ENCODE assay signal across 8 cellular contexts in genomic region chr16:19521471-19522368, GRCh38. TPM values are rescaled to one million over a fixed set of nuclear protein-coding genes. Genes with fewer than 3 reads are reported as not detected.
A peak's percentile ranks its signal among the peaks of the same experiment; 100 is the strongest.
DNase-seq lines count a peak whose midpoint lies in the region; ATAC-seq and TF ChIP-seq lines count a peak whose summit lies in the region.

A gene with protein sequence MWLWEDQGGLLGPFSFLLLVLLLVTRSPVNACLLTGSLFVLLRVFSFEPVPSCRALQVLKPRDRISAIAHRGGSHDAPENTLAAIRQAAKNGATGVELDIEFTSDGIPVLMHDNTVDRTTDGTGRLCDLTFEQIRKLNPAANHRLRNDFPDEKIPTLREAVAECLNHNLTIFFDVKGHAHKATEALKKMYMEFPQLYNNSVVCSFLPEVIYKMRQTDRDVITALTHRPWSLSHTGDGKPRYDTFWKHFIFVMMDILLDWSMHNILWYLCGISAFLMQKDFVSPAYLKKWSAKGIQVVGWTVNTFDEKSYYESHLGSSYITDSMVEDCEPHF (minus strand): TSS chr16:19522098. CDS start chr16:19521964, 134 bp downstream.

- no peaks in the 10 kb centered on the region for H4K20me1 ChIP-seq in GM23248 (ENCODE audit: insufficient read depth)

- WGBS in GM23248 (ENCODE audit: low coverage in 1 of 2, low lambda C conversion rate in 2 of 2, missing lambda C conversion rate in 2 of 2), 2 experiments: 1 to 2% methylated on average over 55 to 61 of the region's 62 CpGs

- H3K4me3 Mint-ChIP-seq in activated T-helper 17 cell treated with anti-CD3 and anti-CD28 coated beads, Interleukin-2, amount 50 U/mL, for 72 hours: peak within 1 kb of the TSS; percentile 98
- H3K4me3 Mint-ChIP-seq in natural killer cell: peak within 1 kb of the TSS; percentile 98

- H3K4me1 Mint-ChIP-seq in activated T-helper 17 cell treated with anti-CD3 and anti-CD28 coated beads, Interleukin-2, amount 50 U/mL, for 72 hours: peaks cover 33% of the 10 kb centered on the region
- peaks cover 64 to 72% of the 10 kb centered on the region in 2 donors for H3K4me1 Mint-ChIP-seq in natural killer cell

- no peaks in the 10 kb centered on the region for H3K27me3 ChIP-seq in GM23248 (replicated peaks; ENCODE audit: insufficient read depth)

- H3K9me3 Mint-ChIP-seq in activated T-helper 17 cell treated with anti-CD3 and anti-CD28 coated beads, Interleukin-2, amount 50 U/mL, for 72 hours: no peaks in the 10 kb centered on the region
- no peaks in the 10 kb centered on the region for H3K9me3 Mint-ChIP-seq in natural killer cell

- H2AFZ ChIP-seq in GM23248: peak within 1 kb of the TSS; percentile 87

- peak within 1 kb of the TSS; percentile 95 for H3K27ac Mint-ChIP-seq in activated T-helper 17 cell treated with anti-CD3 and anti-CD28 coated beads, Interleukin-2, amount 50 U/mL, for 72 hours
- peak within 1 kb of the TSS; percentile 92 to 94 for H3K27ac Mint-ChIP-seq in natural killer cell

- no peaks in the 10 kb centered on the region; the same call in 1 of the 2 replicates for H3F3A ChIP-seq in GM23248 (ENCODE audit: insufficient read depth)

- H3K4me1 ChIP-seq in GM23248 (ENCODE audit: insufficient read depth): peaks cover 6% of the 10 kb centered on the region

- H3K36me3 Mint-ChIP-seq in activated T-helper 17 cell treated with anti-CD3 and anti-CD28 coated beads, Interleukin-2, amount 50 U/mL, for 72 hours (ENCODE audit: low read depth): peaks cover 8% of the 10 kb centered on the region
- H3K36me3 Mint-ChIP-seq in natural killer cell: peaks cover 6% of the 10 kb centered on the region

- peaks cover 2% of the 10 kb centered on the region; the same call in 1 of the 2 replicates for H3K36me3 ChIP-seq in GM23248 (ENCODE audit: low read depth)

- DNase-seq in EH (ENCODE audit: low read depth) (peak; percentile 92), GM23248 (peak; percentile 97), Kasumi-1 (lab: John Stamatoyannopoulos, UW) (peak; percentile 71 to 73), RKO (ENCODE audit: low spot score) (peak; percentile 88), fibroblast of mammary gland (ENCODE audit: low read depth) (peak; percentile 82), natural killer cell (peak; percentile 84)
- DNase-seq in stimulated activated naive CD4-positive, alpha-beta T cell treated with Interleukin-2 at 50 U/mL for 16 hours (lab: John Stamatoyannopoulos, UW): peak; percentile 95

- peaks cover 71% of the 10 kb centered on the region for H3K79me2 ChIP-seq in GM23248 (ENCODE audit: insufficient read depth)

- intact Hi-C loops in natural killer cell (cut with micrococcal nuclease): loop anchor here (2.0 kb wide), 1 partner anchor 19 kb away; no protein-coding TSS in a partner anchor

- no peaks in the 10 kb centered on the region for H3K9me3 ChIP-seq in GM23248 (ENCODE audit: low read depth)

- peak within 1 kb of the TSS; percentile 69 for H3K27ac ChIP-seq in GM23248

- TF ChIP-seq CTCF in fibroblast of mammary gland (conservative IDR thresholded peaks at IDR 0.05; ENCODE audit: control insufficient read depth, insufficient read depth, low read depth, low read length): peak; percentile 25
- TF ChIP-seq CTCF in natural killer cell (IDR thresholded peaks at IDR 0.05): no peak

- ATAC-seq in activated T-helper 17 cell treated with anti-CD3 and anti-CD28 coated beads, Interleukin-2, amount 50 U/mL, for 72 hours (replicated peaks): peak; percentile 84
- ATAC-seq in natural killer cell: peak; percentile 73 to 85 (median 76)

- peak within 1 kb of the TSS; percentile 78 for H3K9ac ChIP-seq in GM23248

- H3K27me3 Mint-ChIP-seq in activated T-helper 17 cell treated with anti-CD3 and anti-CD28 coated beads, Interleukin-2, amount 50 U/mL, for 72 hours: no peaks in the 10 kb centered on the region
- H3K27me3 Mint-ChIP-seq in natural killer cell (ENCODE audit: low read depth in 2 of 2): no peaks in the 10 kb centered on the region

- in situ Hi-C loops in GM23248 (cut with MboI): loop anchor here (25.0 kb wide), 1 partner anchor 434 kb away; no protein-coding TSS in a partner anchor

- peak within 1 kb of the TSS; percentile 81 for H3K4me3 ChIP-seq in GM23248
- peak within 1 kb of the TSS; percentile 92 for H3K4me3 ChIP-seq in fibroblast of mammary gland (ENCODE audit: control insufficient read depth, low read depth, low read length)

- H3K9me2 ChIP-seq in GM23248 (ENCODE audit: insufficient read depth): no peaks in the 10 kb centered on the region

- H3K4me2 ChIP-seq in GM23248 (ENCODE audit: unreplicated experiment): peak within 1 kb of the TSS; percentile 87

RNA-seq across cellular contexts. Expression of the gene that starts here (rescaled TPM):
- 77.1 and 85.0 TPM in 2 replicates for total RNA-seq in GM23248 (2014; rRNA removed; shearing (Covaris generic))
- 55.1 and 58.2 TPM in 2 replicates for polyA plus RNA-seq in GM23248 (2016; fragmentation: Nextera tagmentation; extraction: Ambion mirVana)
- 10 to 100 TPM; 24.2 to 36.9 TPM for total RNA-seq in activated T-helper 17 cell treated with anti-CD3 and anti-CD28 coated beads, Interleukin-2, amount 50 U/mL, for 72 hours
- total RNA-seq in natural killer cell: 10 to 100 TPM; 35.5 to 40.4 (median 35.9) TPM

Comparison
In these comparisons a context has a peak if more than half of its experiments do, and no peak if none do; other contexts are left out.
1. Peak in every context shown above with its lines: DNase-seq, ATAC-seq, H3K4me3 ChIP-seq and H3K27ac ChIP-seq.